8 cellular contexts compared by ENCODE assay signal in the genomic region with DNA sequence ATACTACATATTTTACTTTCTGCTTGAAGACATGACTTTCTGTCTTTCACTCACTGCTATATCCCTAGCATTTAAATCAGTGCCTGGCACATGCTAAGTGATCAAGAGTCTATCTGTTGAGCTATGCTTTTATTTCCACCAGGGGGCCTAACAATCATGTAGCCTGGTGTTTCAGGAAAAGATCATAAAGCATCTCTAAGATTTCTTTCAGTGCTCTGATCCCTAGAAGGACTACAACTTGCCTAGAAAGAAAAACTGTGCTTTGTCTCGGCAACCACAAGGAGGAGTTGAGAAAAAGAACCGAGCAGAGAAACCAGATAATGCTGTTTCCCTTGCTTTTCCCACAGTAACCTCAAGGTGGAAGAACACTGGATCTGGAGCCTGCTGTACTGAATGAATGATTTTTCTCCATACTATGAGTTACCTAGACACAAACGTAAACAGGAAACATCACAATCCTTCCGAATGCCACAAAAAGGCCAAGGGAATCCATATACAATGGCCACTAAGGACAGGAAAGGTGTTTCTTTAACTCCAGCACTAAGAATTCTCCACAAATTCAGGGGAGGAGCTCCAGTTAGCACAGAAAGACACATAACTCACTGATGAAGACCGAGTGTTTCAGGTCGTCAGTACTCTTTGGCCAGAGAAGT. TPM values are rescaled to one million over a fixed set of nuclear protein-coding genes. Genes with fewer than 3 reads are reported as not detected.
DNase-seq lines count a peak whose midpoint lies in the region; ATAC-seq, FAIRE-seq and TF ChIP-seq lines count a peak whose summit lies in the region.

No MANE protein-coding gene starts in this region.

- H3K4me2 ChIP-seq in mesenchymal stem cell (ENCODE audit: low read length, poor library complexity, severe bottlenecking): peak overlapping the region; percentile 99

- ATAC-seq in HG03520 (IDR thresholded peaks at IDR 0.05; ENCODE audit: unreplicated experiment): no peak

- H3K27ac ChIP-seq in mesenchymal stem cell (ENCODE audit: low read length, poor library complexity, severe bottlenecking): peak overlapping the region; percentile 77
- peak overlapping the region; percentile 95 to 98 (median 97) for H3K27ac ChIP-seq in transverse colon

- no peak overlapping the region for H2BK5ac ChIP-seq in mesenchymal stem cell (ENCODE audit: low read depth, low read length, poor library complexity, severe bottlenecking)

- H3K4me1 ChIP-seq in mesenchymal stem cell (ENCODE audit: control insufficient read depth, insufficient read depth, low read depth, low read length) (peaks cover 5% of the 10 kb centered on the region), transverse colon (peaks cover 6 to 27% (median 16%) of the 10 kb centered on the region in 4 donors)

- TF ChIP-seq CTCF in GM12864 (IDR thresholded peaks at IDR 0.05; ENCODE audit: low read depth, low read length, missing control alignments) (peak; percentile 57), transverse colon (IDR thresholded peaks at IDR 0.05) (peak; percentile 69 to 95 (median 74))

- no peak for TF ChIP-seq EP300 in transverse colon (IDR thresholded peaks at IDR 0.05; ENCODE audit: low read depth)

- no peak overlapping the region for H4K8ac ChIP-seq in mesenchymal stem cell (ENCODE audit: low read length)

- H3K9me3 ChIP-seq in mesenchymal stem cell (ENCODE audit: control insufficient read depth, low read length) (no peaks in the 10 kb centered on the region), transverse colon (no peaks in the 10 kb centered on the region)

- H2AFZ ChIP-seq in mesenchymal stem cell (ENCODE audit: low read depth, low read length): no peak overlapping the region

- H2AK5ac ChIP-seq in mesenchymal stem cell (ENCODE audit: low read length, severe bottlenecking): no peak overlapping the region

- peak; percentile 92 for FAIRE-seq in endometrium (lab: Jason Lieb, UNC)

- H4K91ac ChIP-seq in mesenchymal stem cell (ENCODE audit: low read length): no peak overlapping the region

- no peaks in the 10 kb centered on the region for H3K27me3 ChIP-seq in mesenchymal stem cell (ENCODE audit: control insufficient read depth in 1 of 2, insufficient read depth in 1 of 2, low read length in 2 of 2)
- no peaks in the 10 kb centered on the region for H3K27me3 ChIP-seq in transverse colon

- H3K36me3 ChIP-seq in mesenchymal stem cell (ENCODE audit: control insufficient read depth in 1 of 2, insufficient read depth in 2 of 2, low read depth in 1 of 2, low read length in 2 of 2) (no peaks in the 10 kb centered on the region), transverse colon (no peaks in the 10 kb centered on the region)

- WGBS in mesenchymal stem cell: 0% methylated on average over 6 of the region's 6 CpGs
- WGBS in transverse colon (ENCODE audit: low coverage in 1 of 2), 2 donors: 0 to 1% methylated on average over 6 of the region's 6 CpGs

- H3K4ac ChIP-seq in mesenchymal stem cell (ENCODE audit: low read depth in 1 of 2, low read length in 2 of 2): no peak overlapping the region

- peak; percentile 66 for DNase-seq in AG08396 (ENCODE audit: low spot score)
- no peak for DNase-seq in GM12864 (ENCODE audit: low read depth)
- peak; percentile 71 for DNase-seq in NCI-H1694 treated with DMSO at 0.1 percent for 48 hours (lab: John Stamatoyannopoulos, UW)
- peak; percentile 93 to 99 for DNase-seq in SW 1271 (lab: John Stamatoyannopoulos, UW)
- peak; percentile 99 for DNase-seq in mesenchymal stem cell
- DNase-seq in transverse colon: peak; percentile 20

- no peak overlapping the region for H2BK120ac ChIP-seq in mesenchymal stem cell (ENCODE audit: low read depth, low read length)

- H3K23ac ChIP-seq in mesenchymal stem cell (ENCODE audit: low read length in 2 of 2): no peak overlapping the region

- H3K18ac ChIP-seq in mesenchymal stem cell (ENCODE audit: low read depth in 1 of 2, low read length in 2 of 2): no peak overlapping the region

- H2BK12ac ChIP-seq in mesenchymal stem cell (ENCODE audit: low read length in 2 of 2): no peak overlapping the region

- peaks cover 15% of the 10 kb centered on the region for H3K79me1 ChIP-seq in mesenchymal stem cell (replicated peaks; ENCODE audit: low read length, poor library complexity, severe bottlenecking)

- peak; percentile 8 for TF ChIP-seq POLR2A in transverse colon (IDR thresholded peaks at IDR 0.05)

- peak overlapping the region; percentile 77 for H3K4me3 ChIP-seq in GM12864 (ENCODE audit: low read depth, low read length)
- peak overlapping the region in 1 of 2 experiments; percentile 91 for H3K4me3 ChIP-seq in mesenchymal stem cell (ENCODE audit: insufficient read depth in 1 of 2, low read depth in 1 of 2, low read length in 2 of 2)
- H3K4me3 ChIP-seq in transverse colon: peak overlapping the region; percentile 83 to 96 (median 90)

- no peak overlapping the region for H3K14ac ChIP-seq in mesenchymal stem cell (ENCODE audit: low read length in 2 of 2)

- no peak overlapping the region for H2BK15ac ChIP-seq in mesenchymal stem cell (ENCODE audit: low read depth, poor library complexity, severe bottlenecking)

- in situ Hi-C loops in transverse colon (cut with MboI; ENCODE audit: low pct_ligation_motif_present in 1 of 4, low pct_unique_long_range_greater_than_20kb in 1 of 4, low sequenced_read_pairs in 3 of 4): no loop called here

- intact Hi-C loops in transverse colon (cut with DNase I; ENCODE audit: low total_unique reads): loop anchor here (5.0 to 10.0 kb wide), 3 partner anchors 120 to 847 kb away; a partner anchor contains a TSS

- H3K9ac ChIP-seq in mesenchymal stem cell (ENCODE audit: low read length): peak overlapping the region; percentile 98

RNA-seq across cellular contexts. Expression of a gene that starts 1.2 kb away (rescaled TPM):
- 13.6 TPM for polyA plus RNA-seq in mesenchymal stem cell (2013, experiment 1 of 2)
- 13.8 TPM for polyA plus RNA-seq in mesenchymal stem cell (2013, experiment 2 of 2)
- 10 to 100 TPM; 10.1 to 71.8 (median 21.0) TPM for total RNA-seq in transverse colon
